Comparison of ENCODE assay signal across 8 cellular contexts in genomic region chr1:155277896-155278688, GRCh38. TPM values are rescaled to one million over a fixed set of nuclear protein-coding genes. Genes with fewer than 3 reads are reported as not detected.
DNase-seq lines count a peak whose midpoint lies in the region; ATAC-seq, FAIRE-seq and TF ChIP-seq lines count a peak whose summit lies in the region.

No MANE protein-coding gene starts in this region.

- H3K9me3 ChIP-seq in testis = no peaks in the 10 kb centered on the region

- no peaks in the 10 kb centered on the region for H3K27me3 ChIP-seq in testis

- H3K4me3 ChIP-seq in fibroblast of mammary gland (ENCODE audit: control insufficient read depth, low read depth, low read length) = peak overlapping the region; percentile 58
- peak overlapping the region; percentile 67 to 75 for H3K4me3 ChIP-seq in testis

- no peaks in the 10 kb centered on the region for H3K36me3 ChIP-seq in testis (ENCODE audit: low read depth, missing control alignments)

- WGBS in testis, 2 donors = 0% methylated on average over 5 to 27 of the region's 29 CpGs

- intact Hi-C loops in testis (cut with DNase I; ENCODE audit: low total_unique reads) = no loop called here

- no peak overlapping the region for H3K27ac ChIP-seq in testis

- no peak for TF ChIP-seq CTCF in fibroblast of mammary gland (conservative IDR thresholded peaks at IDR 0.05; ENCODE audit: control insufficient read depth, insufficient read depth, low read depth, low read length)
- no peak for TF ChIP-seq CTCF in testis (IDR thresholded peaks at IDR 0.05)

- FAIRE-seq in HTR-8/SVneo (lab: Jason Lieb, UNC) = no peak

- DNase-seq in CD1c-positive myeloid dendritic cell (ENCODE audit: extremely low spot score) (peak; percentile 66), HTR-8/SVneo (ENCODE audit: insufficient read length, low spot score) (peak; percentile 41), OCI-M1 (lab: John Stamatoyannopoulos, UW) (peak; percentile 76), fibroblast of mammary gland (ENCODE audit: low read depth) (peak; percentile 12), nucleus accumbens (lab: John Stamatoyannopoulos, UW) (peak in 36 of 56 donors; percentile 9 to 67 (median 31)), testis (peak; percentile 69)
- peak; percentile 84 to 85 for DNase-seq in activated T-cell treated with anti-CD3 and anti-CD28 coated beads, Interleukin-2, amount 50 U/mL, for 48 hours

- no peak for TF ChIP-seq POLR2A in testis (IDR thresholded peaks at IDR 0.05)

- peaks cover 18% of the 10 kb centered on the region for H3K4me1 ChIP-seq in testis

- ATAC-seq in HG02798 (IDR thresholded peaks at IDR 0.05; ENCODE audit: poor library complexity, unreplicated experiment) = no peak

RNA-seq across cellular contexts. Expression of gene HCN3, which starts 0.8 kb away (rescaled TPM):
- total RNA-seq in testis = 1 to 10 TPM; 3.5 to 3.8 TPM
- polyA plus RNA-seq in testis (ENCODE audit: insufficient read depth, low read depth, low replicate concordance) = 2.2 TPM

RNA-seq across cellular contexts. Expression of gene CLK2, which starts 4.8 kb away (rescaled TPM):
- total RNA-seq in testis = 10 to 100 TPM; 52.8 to 54.1 TPM
- polyA plus RNA-seq in testis (ENCODE audit: insufficient read depth, low read depth, low replicate concordance) = 37.0 TPM

RNA-seq across cellular contexts. Expression of gene SCAMP3, which starts 15.9 kb away (rescaled TPM):
- 10 to 100 TPM; 70.9 to 80.6 TPM for total RNA-seq in testis
- 63.0 TPM for polyA plus RNA-seq in testis (ENCODE audit: insufficient read depth, low read depth, low replicate concordance)

RNA-seq across cellular contexts. Expression of gene ENTREP3, which starts 22.8 kb away (rescaled TPM):
- total RNA-seq in testis = 10 to 100 TPM; 14.3 to 15.8 TPM
- polyA plus RNA-seq in testis (ENCODE audit: insufficient read depth, low read depth, low replicate concordance) = 27.9 TPM

RNA-seq across cellular contexts. Expression of gene PKLR, which starts 23.1 kb away (rescaled TPM):
- under 1 TPM; 0.25 to 0.87 TPM for total RNA-seq in testis
- 2.0 TPM for polyA plus RNA-seq in testis (ENCODE audit: insufficient read depth, low read depth, low replicate concordance)

Comparison
In these comparisons a context has a peak if more than half of its experiments do, and no peak if none do; other contexts are left out.
1. DNase-seq: peak in every context shown above with its lines; median percentile 84 in activated T-cell treated with anti-CD3 and anti-CD28 coated beads, Interleukin-2, amount 50 U/mL, for 48 hours; 76 in OCI-M1; 69 in testis; 66 in CD1c-positive myeloid dendritic cell; 41 in HTR-8/SVneo; 31 in nucleus accumbens; 12 in fibroblast of mammary gland.